ENCODE assay signal across 1 cellular context in genomic region chr2:27446057-27446456, GRCh38.
TF ChIP-seq lines count a peak whose summit lies in the region.

No MANE protein-coding gene starts in this region.

TF ChIP-seq in H1, 55 proteins besides CTCF, POLR2A, EP300 and RAD21:
- TF ChIP-seq CEBPB (IDR thresholded peaks at IDR 0.05; ENCODE audit: low read depth, low read length) (peak; percentile 46), JUN (IDR thresholded peaks at IDR 0.05; ENCODE audit: low read depth, low read length) (no peak)
